In the genomic region with DNA sequence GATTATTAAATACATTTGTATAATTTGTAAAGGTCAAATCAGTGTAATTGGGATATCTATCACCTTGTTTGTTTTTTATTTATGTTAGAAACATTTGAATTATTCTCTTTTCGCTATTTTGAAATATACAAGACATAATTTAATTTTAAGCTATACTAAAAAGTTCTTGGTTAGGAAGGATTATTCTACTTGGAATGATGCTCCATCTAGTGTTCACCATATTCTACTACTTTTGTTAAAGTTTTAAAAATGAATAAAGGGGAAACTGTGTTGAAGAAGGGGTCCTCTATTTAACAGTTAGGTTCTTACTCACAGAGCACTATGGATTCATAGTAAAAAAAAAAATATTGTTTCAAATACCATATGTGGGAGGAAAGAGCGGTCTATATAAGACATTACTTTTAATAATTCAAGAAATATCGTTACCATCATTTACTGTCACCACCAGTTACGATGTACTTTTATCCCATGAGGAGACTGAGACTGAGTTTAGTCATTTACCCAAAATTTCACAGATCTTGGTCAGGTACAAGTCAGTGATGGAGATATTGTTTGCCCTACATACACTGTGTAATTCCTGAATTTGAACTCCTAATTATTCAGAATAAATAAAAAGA, we compare ENCODE assay signal across 11 cellular contexts. TPM values are rescaled to one million over a fixed set of nuclear protein-coding genes. Genes with fewer than 3 reads are reported as not detected.
DNase-seq lines count a peak whose midpoint lies in the region; ATAC-seq and TF ChIP-seq lines count a peak whose summit lies in the region.
"Had no signal": no experiment of that assay in that cellular context is flagged by ENCODE, and none has a peak within 500 bp of the region (broad histone marks: within the 10 kb centered on the region; RNA-seq: fewer than 3 reads in every experiment).

No MANE protein-coding gene starts in this region.

- intact Hi-C loops in left ventricle myocardium superior (cut with micrococcal nuclease): loop anchor here (5.0 to 10.0 kb wide), 2 partner anchors 52 to 99 kb away; no protein-coding TSS in a partner anchor
- intact Hi-C loops in transverse colon (cut with DNase I; ENCODE audit: low total_unique reads): loop anchor here (5.0 kb wide), 1 partner anchor 164 kb away; no protein-coding TSS in a partner anchor

- no peak overlapping the region for H3K4me2 ChIP-seq in SK-N-SH

- H3K9ac ChIP-seq in SK-N-SH: no peak overlapping the region

- no peaks in the 10 kb centered on the region for H4K20me1 ChIP-seq in SK-N-SH (ENCODE audit: insufficient read depth)

- H3K79me2 ChIP-seq in SK-N-SH (ENCODE audit: insufficient read depth): no peaks in the 10 kb centered on the region

- TF ChIP-seq EP300 in SK-N-SH (IDR thresholded peaks at IDR 0.05; ENCODE audit: borderline replicate concordance in 1 of 2, low read depth in 1 of 2, low read length in 1 of 2): no peak
- no peak for TF ChIP-seq EP300 in transverse colon (IDR thresholded peaks at IDR 0.05; ENCODE audit: low read depth)

- CTCF ChIA-PET in SK-N-SH (lab: Yijun Ruan, JAX): interaction anchor here (0.7 to 8.2 kb wide), 8 partner anchors 9 to 164 kb away, joined by 3 to 97 read pairs (median 6); no protein-coding TSS in a partner anchor

- DNase-seq in cardiac muscle cell (ENCODE audit: low read depth in 1 of 2, low spot score in 1 of 2) (peak; percentile 26 to 55), left ventricle myocardium superior (no peak), SK-N-SH (peak; percentile 29), fibroblast of villous mesenchyme (ENCODE audit: low read depth) (peak; percentile 53), transverse colon (no peak), SW480 (ENCODE audit: low spot score) (no peak)
- DNase-seq: foreskin melanocyte, NCI-H82 had no signal

- H3K9me3 ChIP-seq in cardiac muscle cell (ENCODE audit: low read depth) (no peaks in the 10 kb centered on the region), SK-N-SH (no peaks in the 10 kb centered on the region), transverse colon (no peaks in the 10 kb centered on the region)

- H3K36me3 ChIP-seq in cardiac muscle cell (no peaks in the 10 kb centered on the region), SK-N-SH (replicated peaks in 1 of 2; ENCODE audit: control insufficient read depth in 1 of 2, insufficient read depth in 2 of 2, low read length in 1 of 2) (peaks cover 0 to 3% of the 10 kb centered on the region in 2 experiments), transverse colon (no peaks in the 10 kb centered on the region)

- ATAC-seq in left ventricle myocardium superior (no peak), HG03565 (IDR thresholded peaks at IDR 0.05; ENCODE audit: unreplicated experiment) (no peak), GM18868 (IDR thresholded peaks at IDR 0.05; ENCODE audit: unreplicated experiment) (no peak)
- ATAC-seq: sciatic nerve had no signal

- peaks cover 17% of the 10 kb centered on the region for H3F3A ChIP-seq in SK-N-SH (replicated peaks; ENCODE audit: insufficient read depth)

- H3K27me3 ChIP-seq in cardiac muscle cell (no peaks in the 10 kb centered on the region), SK-N-SH (ENCODE audit: insufficient read depth) (no peaks in the 10 kb centered on the region), transverse colon (no peaks in the 10 kb centered on the region)

- H3K4me3 ChIP-seq in cardiac muscle cell (no peak overlapping the region), SK-N-SH (ENCODE audit: low read depth in 2 of 2, low read length in 1 of 2) (no peak overlapping the region; a peak in 1 of 4 replicates), fibroblast of villous mesenchyme (ENCODE audit: low read depth, low read length) (no peak overlapping the region), transverse colon (no peak overlapping the region)

- WGBS in SK-N-SH (ENCODE audit: low lambda C conversion rate): 74% methylated on average over 4 of the region's 4 CpGs
- 84 to 90% methylated on average over 4 of the region's 4 CpGs for WGBS in transverse colon (ENCODE audit: low coverage in 1 of 2), 2 donors

- no peaks in the 10 kb centered on the region for H3K4me1 ChIP-seq in cardiac muscle cell (ENCODE audit: low read depth)
- H3K4me1 ChIP-seq in SK-N-SH (ENCODE audit: control insufficient read depth in 1 of 2, insufficient read depth in 2 of 2, low read depth in 1 of 2, low read length in 1 of 2): peaks cover 14 to 20% of the 10 kb centered on the region in 2 experiments; a peak in 3 of 4 replicates
- peaks cover 21 to 28% (median 21%) of the 10 kb centered on the region in 4 donors for H3K4me1 ChIP-seq in transverse colon

- no peak overlapping the region for H2AFZ ChIP-seq in SK-N-SH (ENCODE audit: low read depth)

- TF ChIP-seq CTCF in cardiac muscle cell (IDR thresholded peaks at IDR 0.05; ENCODE audit: low read depth, low read length): peak; percentile 42
- peak; percentile 71 for TF ChIP-seq CTCF in SK-N-SH (IDR thresholded peaks at IDR 0.05)
- TF ChIP-seq CTCF in fibroblast of villous mesenchyme (IDR thresholded peaks at IDR 0.05; ENCODE audit: insufficient read depth, low read depth, low read length): peak; percentile 47
- TF ChIP-seq CTCF in transverse colon (IDR thresholded peaks at IDR 0.05): peak in 4 of 5 experiments; percentile 39 to 50 (median 44)

- POLR2A ChIA-PET in SK-N-SH (lab: Yijun Ruan, JAX): no interaction called here

- H3K27ac ChIP-seq in cardiac muscle cell (no peak overlapping the region), SK-N-SH (ENCODE audit: low read depth in 2 of 2, low read length in 1 of 2) (no peak overlapping the region), transverse colon (no peak overlapping the region)

- TF ChIP-seq RAD21 in SK-N-SH (IDR thresholded peaks at IDR 0.05; ENCODE audit: low read length): peak; percentile 58

- no peak for TF ChIP-seq POLR2A in transverse colon (IDR thresholded peaks at IDR 0.05)

- H3K9me2 ChIP-seq in SK-N-SH: no peaks in the 10 kb centered on the region

- in situ Hi-C loops in transverse colon (cut with MboI; ENCODE audit: low pct_ligation_motif_present in 1 of 4, low pct_unique_long_range_greater_than_20kb in 1 of 4, low sequenced_read_pairs in 3 of 4): no loop called here

TF ChIP-seq in SK-N-SH, 30 proteins besides CTCF, POLR2A, EP300 and RAD21:
- TF ChIP-seq SMC3 (IDR thresholded peaks at IDR 0.05; ENCODE audit: low read depth, low read length): peak; percentile 39
- TF ChIP-seq MEF2A (IDR thresholded peaks at IDR 0.05; ENCODE audit: borderline replicate concordance, low read depth): no peak

RNA-seq across cellular contexts. Expression of gene STOM, which starts 6.3 kb away (rescaled TPM):
- 11.2 and 13.6 TPM in 2 replicates for total RNA-seq in cardiac muscle cell
- polyA plus RNA-seq in cardiac muscle cell: 11.7 and 19.5 TPM in 2 replicates
- total RNA-seq in left ventricle myocardium superior: 153 TPM
- polyA plus RNA-seq in SK-N-SH (2012; rRNA removed): 40.5 and 49.7 TPM in 2 replicates
- polyA plus RNA-seq in SK-N-SH (2012; cell fraction: cytosol; rRNA removed): 55.2 and 55.7 TPM in 2 replicates
- polyA plus RNA-seq in SK-N-SH (2012; cell fraction: nucleus; rRNA removed): 11.9 and 21.8 TPM in 2 replicates
- 118 and 168 TPM in 2 replicates for total RNA-seq in fibroblast of villous mesenchyme
- total RNA-seq in transverse colon: 100 to 1,000 TPM in 2 of 4 donors, 10 to 100 TPM in 2; 78.2 to 195 (median 111) TPM

Comparison
In these comparisons a context has a peak if more than half of its experiments do, and no peak if none do; other contexts are left out.
1. DNase-seq: peak in cardiac muscle cell (2 of 2), SK-N-SH (single experiment) and fibroblast of villous mesenchyme (single experiment); none in left ventricle myocardium superior (single experiment), transverse colon (single experiment) and SW480 (single experiment).
2. Peak in every context shown above with its lines, with median percentiles within 50 percentile points of each other: CTCF ChIP-seq.